ENCODE assay signal across 1 cellular context in the genomic region with DNA sequence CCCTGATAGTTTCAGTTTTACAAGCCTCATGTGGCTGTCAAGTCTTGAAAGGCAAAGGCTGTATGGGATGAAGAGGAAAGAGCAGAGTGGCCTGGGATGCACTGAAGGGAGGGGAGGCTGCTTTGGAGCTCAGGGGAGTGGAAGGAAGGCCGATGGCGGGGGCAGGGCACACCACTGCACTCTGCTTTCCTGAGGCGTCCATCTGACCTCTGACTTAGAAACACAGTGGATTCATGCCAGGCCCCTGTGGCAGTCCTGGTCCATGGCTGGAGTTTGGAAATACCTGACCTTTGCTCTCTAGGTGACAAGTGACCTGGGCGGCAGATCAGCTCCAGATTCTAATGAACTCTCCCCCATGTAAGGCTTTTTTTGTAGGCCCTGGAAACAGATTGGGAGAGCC.
TF ChIP-seq lines count a peak whose summit lies in the region.

No MANE protein-coding gene starts in this region.

TF ChIP-seq in HepG2, 621 proteins besides CTCF, POLR2A, EP300 and RAD21 (continued from another document and continues in another):
- TF ChIP-seq PRMT3 (CRISPR knock-in tag; IDR thresholded peaks at IDR 0.05; ENCODE audit: borderline replicate concordance, low read depth) (no peak), CCDC6 (CRISPR knock-in tag; IDR thresholded peaks at IDR 0.05) (no peak), ZNF761 (CRISPR knock-in tag; conservative IDR thresholded peaks at IDR 0.05) (no peak), ATF7-NPFF (CRISPR knock-in tag; IDR thresholded peaks at IDR 0.05; ENCODE audit: low read depth) (no peak), SAP130 (CRISPR knock-in tag; IDR thresholded peaks at IDR 0.05; ENCODE audit: low read depth) (peak; percentile 78), PAF1 (CRISPR knock-in tag; IDR thresholded peaks at IDR 0.05) (no peak), ZNF274 (CRISPR knock-in tag; IDR thresholded peaks at IDR 0.05) (0 out of 2 replicates have a peak, but pooled peaks have one; percentile 41), KLF9 (CRISPR knock-in tag; IDR thresholded peaks at IDR 0.05; ENCODE audit: low read depth) (no peak), NFE2L2 (IDR thresholded peaks at IDR 0.05; ENCODE audit: low read length) (no peak), SOX13 (IDR thresholded peaks at IDR 0.05) (no peak), SOX13 (CRISPR knock-in tag; conservative IDR thresholded peaks at IDR 0.05 in 1 of 2, IDR thresholded peaks at IDR 0.05 in 1 of 2) (peak in 1 of 2 experiments; percentile 54; a peak in 1 of 4 replicates), PHF5A (CRISPR knock-in tag; IDR thresholded peaks at IDR 0.05; ENCODE audit: low read depth, unreplicated experiment) (peak; percentile 61), EED (CRISPR knock-in tag; IDR thresholded peaks at IDR 0.05) (no peak), HNRNPH1 (optimal IDR thresholded peaks at IDR 0.05; ENCODE audit: low read depth, low read length) (no peak), ZNF136 (CRISPR knock-in tag; IDR thresholded peaks at IDR 0.05; ENCODE audit: low read depth) (peak; percentile 40; the same call in 1 of the 2 replicates), MTF2 (CRISPR knock-in tag; IDR thresholded peaks at IDR 0.05; ENCODE audit: borderline replicate concordance) (no peak), RBFOX2 (IDR thresholded peaks at IDR 0.05; ENCODE audit: low read depth, low read length) (no peak), ZNF724P (CRISPR knock-in tag; IDR thresholded peaks at IDR 0.05; ENCODE audit: borderline replicate concordance) (no peak), MAFK (conservative IDR thresholded peaks at IDR 0.05 in 1 of 2, IDR thresholded peaks at IDR 0.05 in 1 of 2; ENCODE audit: low read length in 2 of 2) (no peak), SRSF4 (IDR thresholded peaks at IDR 0.05; ENCODE audit: low read depth, low read length, poor library complexity, severe bottlenecking) (no peak), ZFP82 (CRISPR knock-in tag; IDR thresholded peaks at IDR 0.05; ENCODE audit: borderline replicate concordance) (no peak), MIER3 (CRISPR knock-in tag; IDR thresholded peaks at IDR 0.05; ENCODE audit: borderline replicate concordance) (no peak; the same call in 1 of the 2 replicates), ATRX (CRISPR knock-in tag; IDR thresholded peaks at IDR 0.05; ENCODE audit: borderline replicate concordance) (no peak), ZNF431 (CRISPR knock-in tag; IDR thresholded peaks at IDR 0.05; ENCODE audit: borderline replicate concordance, low read depth) (no peak), PAWR (CRISPR knock-in tag; IDR thresholded peaks at IDR 0.05; ENCODE audit: borderline replicate concordance) (no peak)
- TF ChIP-seq, protein P1, sequence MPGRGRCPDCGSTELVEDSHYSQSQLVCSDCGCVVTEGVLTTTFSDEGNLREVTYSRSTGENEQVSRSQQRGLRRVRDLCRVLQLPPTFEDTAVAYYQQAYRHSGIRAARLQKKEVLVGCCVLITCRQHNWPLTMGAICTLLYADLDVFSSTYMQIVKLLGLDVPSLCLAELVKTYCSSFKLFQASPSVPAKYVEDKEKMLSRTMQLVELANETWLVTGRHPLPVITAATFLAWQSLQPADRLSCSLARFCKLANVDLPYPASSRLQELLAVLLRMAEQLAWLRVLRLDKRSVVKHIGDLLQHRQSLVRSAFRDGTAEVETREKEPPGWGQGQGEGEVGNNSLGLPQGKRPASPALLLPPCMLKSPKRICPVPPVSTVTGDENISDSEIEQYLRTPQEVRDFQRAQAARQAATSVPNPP (CRISPR knock-in tag; IDR thresholded peaks at IDR 0.05): no peak
- TF ChIP-seq, protein P2, sequence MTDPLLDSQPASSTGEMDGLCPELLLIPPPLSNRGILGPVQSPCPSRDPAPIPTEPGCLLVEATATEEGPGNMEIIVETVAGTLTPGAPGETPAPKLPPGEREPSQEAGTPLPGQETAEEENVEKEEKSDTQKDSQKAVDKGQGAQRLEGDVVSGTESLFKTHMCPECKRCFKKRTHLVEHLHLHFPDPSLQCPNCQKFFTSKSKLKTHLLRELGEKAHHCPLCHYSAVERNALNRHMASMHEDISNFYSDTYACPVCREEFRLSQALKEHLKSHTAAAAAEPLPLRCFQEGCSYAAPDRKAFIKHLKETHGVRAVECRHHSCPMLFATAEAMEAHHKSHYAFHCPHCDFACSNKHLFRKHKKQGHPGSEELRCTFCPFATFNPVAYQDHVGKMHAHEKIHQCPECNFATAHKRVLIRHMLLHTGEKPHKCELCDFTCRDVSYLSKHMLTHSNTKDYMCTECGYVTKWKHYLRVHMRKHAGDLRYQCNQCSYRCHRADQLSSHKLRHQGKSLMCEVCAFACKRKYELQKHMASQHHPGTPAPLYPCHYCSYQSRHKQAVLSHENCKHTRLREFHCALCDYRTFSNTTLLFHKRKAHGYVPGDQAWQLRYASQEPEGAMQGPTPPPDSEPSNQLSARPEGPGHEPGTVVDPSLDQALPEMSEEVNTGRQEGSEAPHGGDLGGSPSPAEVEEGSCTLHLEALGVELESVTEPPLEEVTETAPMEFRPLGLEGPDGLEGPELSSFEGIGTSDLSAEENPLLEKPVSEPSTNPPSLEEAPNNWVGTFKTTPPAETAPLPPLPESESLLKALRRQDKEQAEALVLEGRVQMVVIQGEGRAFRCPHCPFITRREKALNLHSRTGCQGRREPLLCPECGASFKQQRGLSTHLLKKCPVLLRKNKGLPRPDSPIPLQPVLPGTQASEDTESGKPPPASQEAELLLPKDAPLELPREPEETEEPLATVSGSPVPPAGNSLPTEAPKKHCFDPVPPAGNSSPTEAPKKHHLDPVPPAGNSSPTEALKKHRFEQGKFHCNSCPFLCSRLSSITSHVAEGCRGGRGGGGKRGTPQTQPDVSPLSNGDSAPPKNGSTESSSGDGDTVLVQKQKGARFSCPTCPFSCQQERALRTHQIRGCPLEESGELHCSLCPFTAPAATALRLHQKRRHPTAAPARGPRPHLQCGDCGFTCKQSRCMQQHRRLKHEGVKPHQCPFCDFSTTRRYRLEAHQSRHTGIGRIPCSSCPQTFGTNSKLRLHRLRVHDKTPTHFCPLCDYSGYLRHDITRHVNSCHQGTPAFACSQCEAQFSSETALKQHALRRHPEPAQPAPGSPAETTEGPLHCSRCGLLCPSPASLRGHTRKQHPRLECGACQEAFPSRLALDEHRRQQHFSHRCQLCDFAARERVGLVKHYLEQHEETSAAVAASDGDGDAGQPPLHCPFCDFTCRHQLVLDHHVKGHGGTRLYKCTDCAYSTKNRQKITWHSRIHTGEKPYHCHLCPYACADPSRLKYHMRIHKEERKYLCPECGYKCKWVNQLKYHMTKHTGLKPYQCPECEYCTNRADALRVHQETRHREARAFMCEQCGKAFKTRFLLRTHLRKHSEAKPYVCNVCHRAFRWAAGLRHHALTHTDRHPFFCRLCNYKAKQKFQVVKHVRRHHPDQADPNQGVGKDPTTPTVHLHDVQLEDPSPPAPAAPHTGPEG (CRISPR knock-in tag; IDR thresholded peaks at IDR 0.05): no peak
- TF ChIP-seq, protein P3, sequence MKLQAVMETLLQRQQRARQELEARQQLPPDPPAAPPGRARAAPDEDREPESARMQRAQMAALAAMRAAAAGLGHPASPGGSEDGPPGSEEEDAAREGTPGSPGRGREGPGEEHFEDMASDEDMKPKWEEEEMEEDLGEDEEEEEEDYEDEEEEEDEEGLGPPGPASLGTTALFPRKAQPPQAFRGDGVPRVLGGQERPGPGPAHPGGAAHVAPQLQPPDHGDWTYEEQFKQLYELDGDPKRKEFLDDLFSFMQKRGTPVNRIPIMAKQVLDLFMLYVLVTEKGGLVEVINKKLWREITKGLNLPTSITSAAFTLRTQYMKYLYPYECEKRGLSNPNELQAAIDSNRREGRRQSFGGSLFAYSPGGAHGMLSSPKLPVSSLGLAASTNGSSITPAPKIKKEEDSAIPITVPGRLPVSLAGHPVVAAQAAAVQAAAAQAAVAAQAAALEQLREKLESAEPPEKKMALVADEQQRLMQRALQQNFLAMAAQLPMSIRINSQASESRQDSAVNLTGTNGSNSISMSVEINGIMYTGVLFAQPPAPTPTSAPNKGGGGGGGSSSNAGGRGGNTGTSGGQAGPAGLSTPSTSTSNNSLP (IDR thresholded peaks at IDR 0.05; ENCODE audit: low read depth, low read length): no peak
- TF ChIP-seq, protein P4, sequence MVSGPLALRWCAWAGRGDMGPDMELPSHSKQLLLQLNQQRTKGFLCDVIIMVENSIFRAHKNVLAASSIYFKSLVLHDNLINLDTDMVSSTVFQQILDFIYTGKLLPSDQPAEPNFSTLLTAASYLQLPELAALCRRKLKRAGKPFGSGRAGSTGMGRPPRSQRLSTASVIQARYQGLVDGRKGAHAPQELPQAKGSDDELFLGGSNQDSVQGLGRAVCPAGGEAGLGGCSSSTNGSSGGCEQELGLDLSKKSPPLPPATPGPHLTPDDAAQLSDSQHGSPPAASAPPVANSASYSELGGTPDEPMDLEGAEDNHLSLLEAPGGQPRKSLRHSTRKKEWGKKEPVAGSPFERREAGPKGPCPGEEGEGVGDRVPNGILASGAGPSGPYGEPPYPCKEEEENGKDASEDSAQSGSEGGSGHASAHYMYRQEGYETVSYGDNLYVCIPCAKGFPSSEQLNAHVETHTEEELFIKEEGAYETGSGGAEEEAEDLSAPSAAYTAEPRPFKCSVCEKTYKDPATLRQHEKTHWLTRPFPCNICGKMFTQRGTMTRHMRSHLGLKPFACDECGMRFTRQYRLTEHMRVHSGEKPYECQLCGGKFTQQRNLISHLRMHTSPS (CRISPR knock-in tag; IDR thresholded peaks at IDR 0.05; ENCODE audit: low read depth): peak; percentile 88; the same call in 1 of the 2 replicates
- TF ChIP-seq, protein P5, sequence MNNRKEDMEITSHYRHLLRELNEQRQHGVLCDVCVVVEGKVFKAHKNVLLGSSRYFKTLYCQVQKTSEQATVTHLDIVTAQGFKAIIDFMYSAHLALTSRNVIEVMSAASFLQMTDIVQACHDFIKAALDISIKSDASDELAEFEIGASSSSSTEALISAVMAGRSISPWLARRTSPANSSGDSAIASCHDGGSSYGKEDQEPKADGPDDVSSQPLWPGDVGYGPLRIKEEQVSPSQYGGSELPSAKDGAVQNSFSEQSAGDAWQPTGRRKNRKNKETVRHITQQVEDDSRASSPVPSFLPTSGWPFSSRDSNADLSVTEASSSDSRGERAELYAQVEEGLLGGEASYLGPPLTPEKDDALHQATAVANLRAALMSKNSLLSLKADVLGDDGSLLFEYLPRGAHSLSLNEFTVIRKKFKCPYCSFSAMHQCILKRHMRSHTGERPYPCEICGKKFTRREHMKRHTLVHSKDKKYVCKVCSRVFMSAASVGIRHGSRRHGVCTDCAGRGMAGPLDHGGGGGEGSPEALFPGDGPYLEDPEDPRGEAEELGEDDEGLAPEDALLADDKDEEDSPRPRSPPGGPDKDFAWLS (CRISPR knock-in tag; IDR thresholded peaks at IDR 0.05; ENCODE audit: borderline replicate concordance): no peak
- TF ChIP-seq, protein P6, sequence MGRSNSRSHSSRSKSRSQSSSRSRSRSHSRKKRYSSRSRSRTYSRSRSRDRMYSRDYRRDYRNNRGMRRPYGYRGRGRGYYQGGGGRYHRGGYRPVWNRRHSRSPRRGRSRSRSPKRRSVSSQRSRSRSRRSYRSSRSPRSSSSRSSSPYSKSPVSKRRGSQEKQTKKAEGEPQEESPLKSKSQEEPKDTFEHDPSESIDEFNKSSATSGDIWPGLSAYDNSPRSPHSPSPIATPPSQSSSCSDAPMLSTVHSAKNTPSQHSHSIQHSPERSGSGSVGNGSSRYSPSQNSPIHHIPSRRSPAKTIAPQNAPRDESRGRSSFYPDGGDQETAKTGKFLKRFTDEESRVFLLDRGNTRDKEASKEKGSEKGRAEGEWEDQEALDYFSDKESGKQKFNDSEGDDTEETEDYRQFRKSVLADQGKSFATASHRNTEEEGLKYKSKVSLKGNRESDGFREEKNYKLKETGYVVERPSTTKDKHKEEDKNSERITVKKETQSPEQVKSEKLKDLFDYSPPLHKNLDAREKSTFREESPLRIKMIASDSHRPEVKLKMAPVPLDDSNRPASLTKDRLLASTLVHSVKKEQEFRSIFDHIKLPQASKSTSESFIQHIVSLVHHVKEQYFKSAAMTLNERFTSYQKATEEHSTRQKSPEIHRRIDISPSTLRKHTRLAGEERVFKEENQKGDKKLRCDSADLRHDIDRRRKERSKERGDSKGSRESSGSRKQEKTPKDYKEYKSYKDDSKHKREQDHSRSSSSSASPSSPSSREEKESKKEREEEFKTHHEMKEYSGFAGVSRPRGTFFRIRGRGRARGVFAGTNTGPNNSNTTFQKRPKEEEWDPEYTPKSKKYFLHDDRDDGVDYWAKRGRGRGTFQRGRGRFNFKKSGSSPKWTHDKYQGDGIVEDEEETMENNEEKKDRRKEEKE (IDR thresholded peaks at IDR 0.05): no peak
- TF ChIP-seq, protein P7, sequence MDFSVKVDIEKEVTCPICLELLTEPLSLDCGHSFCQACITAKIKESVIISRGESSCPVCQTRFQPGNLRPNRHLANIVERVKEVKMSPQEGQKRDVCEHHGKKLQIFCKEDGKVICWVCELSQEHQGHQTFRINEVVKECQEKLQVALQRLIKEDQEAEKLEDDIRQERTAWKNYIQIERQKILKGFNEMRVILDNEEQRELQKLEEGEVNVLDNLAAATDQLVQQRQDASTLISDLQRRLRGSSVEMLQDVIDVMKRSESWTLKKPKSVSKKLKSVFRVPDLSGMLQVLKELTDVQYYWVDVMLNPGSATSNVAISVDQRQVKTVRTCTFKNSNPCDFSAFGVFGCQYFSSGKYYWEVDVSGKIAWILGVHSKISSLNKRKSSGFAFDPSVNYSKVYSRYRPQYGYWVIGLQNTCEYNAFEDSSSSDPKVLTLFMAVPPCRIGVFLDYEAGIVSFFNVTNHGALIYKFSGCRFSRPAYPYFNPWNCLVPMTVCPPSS (IDR thresholded peaks at IDR 0.05): no peak
- TF ChIP-seq, protein P8, sequence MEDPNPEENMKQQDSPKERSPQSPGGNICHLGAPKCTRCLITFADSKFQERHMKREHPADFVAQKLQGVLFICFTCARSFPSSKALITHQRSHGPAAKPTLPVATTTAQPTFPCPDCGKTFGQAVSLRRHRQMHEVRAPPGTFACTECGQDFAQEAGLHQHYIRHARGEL (CRISPR knock-in tag; IDR thresholded peaks at IDR 0.05): no peak
